15 cellular contexts compared by ENCODE assay signal in genomic region chr19:18645035-18645511, GRCh38. TPM values are rescaled to one million over a fixed set of nuclear protein-coding genes. Genes with fewer than 3 reads are reported as not detected.
DNase-seq lines count a peak whose midpoint lies in the region; ATAC-seq and TF ChIP-seq lines count a peak whose summit lies in the region.
"Had no signal": no experiment of that assay in that cellular context is flagged by ENCODE, and none has a peak within 500 bp of the region (broad histone marks: within the 10 kb centered on the region; RNA-seq: fewer than 3 reads in every experiment).

No MANE protein-coding gene starts in this region.

- intact Hi-C loops in left cardiac atrium (cut with DNase I), result no loop called here
- intact Hi-C loops in cardiac septum (cut with DNase I), result no loop called here
- intact Hi-C loops in OCI-LY7 (cut with micrococcal nuclease; ENCODE audit: unreplicated experiment), result no loop called here

- DNase-seq in left cardiac atrium, result peak; percentile 47
- DNase-seq in cardiac septum (ENCODE audit: low spot score), result no peak
- DNase-seq in osteoblast (ENCODE audit: insufficient read length, low spot score, missing footprints), result peak; percentile 88
- DNase-seq in stimulated activated effector memory CD8-positive, alpha-beta T cell treated with anti-CD3 and anti-CD28 coated beads, Interleukin-12 subunit alpha, Interleukin-12 subunit beta, amount 100 ng/mL, for 72 hours (ENCODE audit: low spot score in 2 of 2), result no peak
- DNase-seq in OCI-LY7 (ENCODE audit: low spot score), result no peak
- DNase-seq in GM03348 (ENCODE audit: low spot score), result no peak
- DNase-seq: NCI-H1436, NCI-H2227 treated with DMSO at 0.1 percent for 48 hours had no signal

- H3K27ac Mint-ChIP-seq in stimulated activated effector memory CD8-positive, alpha-beta T cell treated with anti-CD3 and anti-CD28 coated beads, Interleukin-12 subunit alpha, Interleukin-12 subunit beta, amount 100 ng/mL, for 72 hours, result no peak overlapping the region
- H3K27ac Mint-ChIP-seq: activated T-helper 17 cell treated with anti-CD3 and anti-CD28 coated beads, Interleukin-2, amount 50 U/mL, for 72 hours; nephron had no signal

- H3K36me3 ChIP-seq in gastroesophageal sphincter (peaks cover 0 to 5% of the 10 kb centered on the region in 2 donors), osteoblast (ENCODE audit: insufficient read depth, low read length) (peaks cover 7% of the 10 kb centered on the region), OCI-LY7 (ENCODE audit: insufficient read depth, low read length) (no peaks in the 10 kb centered on the region)

- no peak for TF ChIP-seq EP300 in gastroesophageal sphincter (IDR thresholded peaks at IDR 0.05)

- 68% methylated on average over 4 of the region's 13 CpGs; no CpG with 5 or more reads in 1 of the 2 donors for WGBS in gastroesophageal sphincter (ENCODE audit: low coverage in 1 of 2), 2 donors

- H3K27ac ChIP-seq in gastroesophageal sphincter, result peak overlapping the region in 3 of 4 donors; percentile 67 to 73 (median 71)
- peak overlapping the region; percentile 37 for H3K27ac ChIP-seq in osteoblast (ENCODE audit: low read depth, low read length)
- no peak overlapping the region for H3K27ac ChIP-seq in OCI-LY7 (ENCODE audit: low read depth, low read length, poor library complexity, severe bottlenecking)
- H3K27ac ChIP-seq: KMS-11, VCaP had no signal

- no peaks in the 10 kb centered on the region for H3K36me3 Mint-ChIP-seq in stimulated activated effector memory CD8-positive, alpha-beta T cell treated with anti-CD3 and anti-CD28 coated beads, Interleukin-12 subunit alpha, Interleukin-12 subunit beta, amount 100 ng/mL, for 72 hours

- peaks cover 25% of the 10 kb centered on the region for H3K4me1 Mint-ChIP-seq in stimulated activated effector memory CD8-positive, alpha-beta T cell treated with anti-CD3 and anti-CD28 coated beads, Interleukin-12 subunit alpha, Interleukin-12 subunit beta, amount 100 ng/mL, for 72 hours

- TF ChIP-seq CTCF in gastroesophageal sphincter (IDR thresholded peaks at IDR 0.05) (no peak), osteoblast (IDR thresholded peaks at IDR 0.05; ENCODE audit: extremely low read depth, low read depth, low read length) (no peak), OCI-LY7 (conservative IDR thresholded peaks at IDR 0.05; ENCODE audit: low read length) (no peak)

- peaks cover 2 to 64% (median 32%) of the 10 kb centered on the region in 3 donors for H3K4me1 ChIP-seq in gastroesophageal sphincter
- H3K4me1 ChIP-seq in osteoblast (ENCODE audit: insufficient read depth, low read length), result peaks cover 26% of the 10 kb centered on the region
- no peaks in the 10 kb centered on the region for H3K4me1 ChIP-seq in OCI-LY7 (ENCODE audit: insufficient read depth, low read length, poor library complexity, severe bottlenecking)

- no peaks in the 10 kb centered on the region for H3K9me2 ChIP-seq in OCI-LY7 (ENCODE audit: insufficient read depth, low read length)

- H3K9me3 ChIP-seq in gastroesophageal sphincter (no peaks in the 10 kb centered on the region), osteoblast (ENCODE audit: low read depth, low read length) (peaks cover 2% of the 10 kb centered on the region), OCI-LY7 (ENCODE audit: low read length) (no peaks in the 10 kb centered on the region)

- ATAC-seq in left cardiac atrium (peak in 1 of 2 donors; percentile 18), gastroesophageal sphincter (no peak), GM18861 (IDR thresholded peaks at IDR 0.05; ENCODE audit: unreplicated experiment) (no peak)
- ATAC-seq in stimulated activated effector memory CD8-positive, alpha-beta T cell treated with anti-CD3 and anti-CD28 coated beads, Interleukin-12 subunit alpha, Interleukin-12 subunit beta, amount 100 ng/mL, for 72 hours, result no peak
- ATAC-seq: activated T-helper 17 cell treated with anti-CD3 and anti-CD28 coated beads, Interleukin-2, amount 50 U/mL, for 72 hours had no signal

- POLR2A ChIA-PET in OCI-LY7 (lab: Charles Lee), result no interaction called here

- H2AFZ ChIP-seq in osteoblast (ENCODE audit: low read length) (peak overlapping the region; percentile 74), OCI-LY7 (ENCODE audit: low read length) (no peak overlapping the region)

- no peak overlapping the region for H3K4me3 Mint-ChIP-seq in stimulated activated effector memory CD8-positive, alpha-beta T cell treated with anti-CD3 and anti-CD28 coated beads, Interleukin-12 subunit alpha, Interleukin-12 subunit beta, amount 100 ng/mL, for 72 hours
- H3K4me3 Mint-ChIP-seq: activated T-helper 17 cell treated with anti-CD3 and anti-CD28 coated beads, Interleukin-2, amount 50 U/mL, for 72 hours; nephron had no signal

- H3K27me3 ChIP-seq in gastroesophageal sphincter (no peaks in the 10 kb centered on the region), osteoblast (ENCODE audit: insufficient read depth, low read length) (no peaks in the 10 kb centered on the region)

- H3K9me3 Mint-ChIP-seq in stimulated activated effector memory CD8-positive, alpha-beta T cell treated with anti-CD3 and anti-CD28 coated beads, Interleukin-12 subunit alpha, Interleukin-12 subunit beta, amount 100 ng/mL, for 72 hours, result no peaks in the 10 kb centered on the region
- H3K9me3 Mint-ChIP-seq: activated T-helper 17 cell treated with anti-CD3 and anti-CD28 coated beads, Interleukin-2, amount 50 U/mL, for 72 hours; nephron had no signal

- CTCF ChIA-PET in OCI-LY7 (lab: Charles Lee; ENCODE audit: unreplicated experiment), result interaction anchor here (0.5 kb wide), 1 partner anchor 10 kb away, joined by 3 read pairs; no protein-coding TSS in a partner anchor

- H4K20me1 ChIP-seq in osteoblast (ENCODE audit: insufficient read depth, low read length) (no peaks in the 10 kb centered on the region), OCI-LY7 (ENCODE audit: insufficient read depth, low read length) (no peaks in the 10 kb centered on the region)

- BruUV-seq in OCI-LY7 (replicated peaks; lab: Mats Ljungman, UMichigan), result no TSS peak

- H3K79me2 ChIP-seq in osteoblast (ENCODE audit: insufficient read depth, low read length) (peaks cover 63% of the 10 kb centered on the region), OCI-LY7 (ENCODE audit: insufficient read depth, low read depth, low read length) (no peaks in the 10 kb centered on the region)

- H3K4me2 ChIP-seq in osteoblast (ENCODE audit: insufficient read depth, low read length), result peak overlapping the region; percentile 63
- no peak overlapping the region for H3K4me2 ChIP-seq in OCI-LY7 (ENCODE audit: low read length)
- H3K4me2 ChIP-seq: KMS-11 had no signal

- H3K4me3 ChIP-seq in gastroesophageal sphincter, result peak overlapping the region in 1 of 2 donors; percentile 33
- H3K4me3 ChIP-seq in osteoblast (ENCODE audit: insufficient read depth, low read length), result peak overlapping the region; percentile 42
- no peak overlapping the region for H3K4me3 ChIP-seq in OCI-LY7 (ENCODE audit: low read depth, low read length, poor library complexity, severe bottlenecking)
- H3K4me3 ChIP-seq: lung had no signal

- no peak for TF ChIP-seq POLR2A in gastroesophageal sphincter (IDR thresholded peaks at IDR 0.05)

RNA-seq across cellular contexts. Expression of gene KLHL26, which starts 8.2 kb away (rescaled TPM):
- total RNA-seq in left cardiac atrium (10 to 100 TPM in 1 of 2 donors, 1 to 10 TPM in 1; 7.8 to 10.2 TPM), cardiac septum (5.4 TPM), gastroesophageal sphincter (10 to 100 TPM; 12.9 to 19.0 (median 14.6) TPM), osteoblast (5.1 and 5.3 TPM in 2 replicates), OCI-LY7 (2022) (7.9 and 8.9 TPM in 2 replicates)
- 0.75 and 1.0 TPM in 2 replicates for total RNA-seq in OCI-LY7 (2014; rRNA removed; shearing (Covaris generic))

RNA-seq across cellular contexts. Expression of gene TMEM59L, which starts 32.4 kb away (rescaled TPM):
- total RNA-seq in left cardiac atrium, result 1 to 10 TPM; 1.9 to 3.3 TPM
- total RNA-seq in cardiac septum, result 3.0 TPM
- total RNA-seq in gastroesophageal sphincter, result 1 to 10 TPM in 3 of 4 donors, under 1 TPM in 1; 0.96 to 4.0 (median 2.0) TPM
- 0.36 and 2.1 TPM in 2 replicates for total RNA-seq in osteoblast
- total RNA-seq in OCI-LY7 (2014; rRNA removed; shearing (Covaris generic)), result 0.33 and 1.0 TPM in 2 replicates
- 0.84 and 0.89 TPM in 2 replicates for total RNA-seq in OCI-LY7 (2022)

RNA-seq across cellular contexts. Expression of gene CRTC1, which starts 38.4 kb away (rescaled TPM):
- total RNA-seq in left cardiac atrium (10 to 100 TPM; 10.5 to 11.1 TPM), cardiac septum (8.8 TPM), gastroesophageal sphincter (1 to 10 TPM; 3.8 to 8.9 (median 6.3) TPM), osteoblast (3.8 and 4.0 TPM in 2 replicates), OCI-LY7 (2022) (10.0 and 10.3 TPM in 2 replicates)
- 3.4 and 4.1 TPM in 2 replicates for total RNA-seq in OCI-LY7 (2014; rRNA removed; shearing (Covaris generic))

RNA-seq across cellular contexts. Expression of gene CRLF1, which starts 38.5 kb away (rescaled TPM):
- total RNA-seq in left cardiac atrium (10 to 100 TPM; 26.8 to 66.7 TPM), cardiac septum (29.6 TPM), gastroesophageal sphincter (10 to 100 TPM; 10.9 to 67.4 (median 42.7) TPM), osteoblast (6.9 and 15.9 TPM in 2 replicates), OCI-LY7 (2022) (1.3 and 1.5 TPM in 2 replicates)
- 0.82 TPM in 1 of 2 replicates, not detected in the other for total RNA-seq in OCI-LY7 (2014; rRNA removed; shearing (Covaris generic))
- total RNA-seq: activated T-helper 17 cell treated with anti-CD3 and anti-CD28 coated beads, Interleukin-2, amount 50 U/mL, for 72 hours had no signal

RNA-seq across cellular contexts. Expression of gene REX1BD, which starts 56.5 kb away (rescaled TPM):
- 10 to 100 TPM; 65.3 to 76.0 TPM for total RNA-seq in left cardiac atrium
- 58.9 TPM for total RNA-seq in cardiac septum
- 10 to 100 TPM; 64.8 to 72.6 (median 68.6) TPM for total RNA-seq in gastroesophageal sphincter
- 27.7 and 29.7 TPM in 2 replicates for total RNA-seq in osteoblast
- total RNA-seq in OCI-LY7 (2014; rRNA removed; shearing (Covaris generic)), result 122 and 126 TPM in 2 replicates
- 84.6 and 88.8 TPM in 2 replicates for total RNA-seq in OCI-LY7 (2022)

Comparison
In these comparisons a context has a peak if more than half of its experiments do, and no peak if none do; other contexts are left out.
1. DNase-seq: peak in left cardiac atrium (single experiment) and osteoblast (single experiment); none in cardiac septum (single experiment), stimulated activated effector memory CD8-positive, alpha-beta T cell treated with anti-CD3 and anti-CD28 coated beads, Interleukin-12 subunit alpha, Interleukin-12 subunit beta, amount 100 ng/mL, for 72 hours (0 of 2), OCI-LY7 (single experiment) and GM03348 (single experiment).